9 cellular contexts compared by ENCODE assay signal in the genomic region with DNA sequence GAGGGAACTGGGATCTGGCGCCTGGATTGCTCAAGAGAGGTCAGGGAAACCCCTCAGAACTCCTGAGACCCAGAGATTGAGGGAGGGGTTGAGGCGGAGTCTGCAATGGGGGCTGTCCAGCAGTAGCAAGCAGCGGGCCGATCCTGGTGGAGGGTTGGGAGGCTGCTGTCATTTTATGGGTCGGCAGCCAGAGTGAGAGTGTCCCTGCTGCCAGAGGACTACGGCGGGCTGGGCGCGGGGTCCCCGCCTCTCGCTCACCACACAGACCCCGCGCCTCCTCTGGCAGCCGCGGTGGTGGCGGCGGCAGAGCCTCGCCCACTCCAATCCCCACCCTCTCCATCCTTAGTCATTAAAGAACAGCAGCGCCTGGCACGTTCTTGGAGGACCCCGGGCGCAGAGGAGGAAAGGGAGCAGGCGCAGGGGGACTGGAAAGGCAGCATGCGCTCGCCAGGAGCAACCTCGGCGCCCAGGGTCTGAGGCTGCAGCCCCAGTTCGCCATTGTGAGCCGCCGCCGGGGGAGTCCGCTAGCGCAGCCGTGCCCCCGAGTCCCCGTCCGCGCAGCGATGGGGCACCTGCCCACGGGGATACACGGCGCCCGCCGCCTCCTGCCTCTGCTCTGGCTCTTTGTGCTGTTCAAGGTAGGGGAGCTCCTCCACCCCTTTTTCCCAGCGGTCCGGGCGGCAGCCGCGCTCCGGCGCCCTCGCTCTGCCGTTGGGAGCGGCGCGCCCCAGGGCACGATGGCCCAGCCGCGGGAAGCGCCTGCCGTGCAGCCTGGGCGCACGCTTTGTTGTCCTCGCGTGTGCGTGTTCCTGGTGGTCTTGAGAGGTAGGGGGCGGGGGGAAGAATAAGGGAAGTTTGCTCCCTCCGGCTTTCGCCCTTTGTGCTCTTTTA. TPM values are rescaled to one million over a fixed set of nuclear protein-coding genes. Genes with fewer than 3 reads are reported as not detected.
DNase-seq lines count a peak whose midpoint lies in the region; ATAC-seq and TF ChIP-seq lines count a peak whose summit lies in the region.
"Had no signal": no experiment of that assay in that cellular context is flagged by ENCODE, and none has a peak within 500 bp of the region (broad histone marks: within the 10 kb centered on the region; RNA-seq: fewer than 3 reads in every experiment).

A gene (plus strand): TSS at position 345 of the 891 bp plus-strand sequence.

- no peak for ATAC-seq in gastroesophageal sphincter
- no peak for ATAC-seq in CD8-positive, alpha-beta T cell
- ATAC-seq: K562 had no signal

- peaks cover 48% of the 10 kb centered on the region for H3K27me3 ChIP-seq in gastroesophageal sphincter
- no peaks in the 10 kb centered on the region for H3K27me3 ChIP-seq in CD8-positive, alpha-beta T cell (ENCODE audit: insufficient read depth, low read length)

- H3K36me3 Mint-ChIP-seq in endothelial cell (ENCODE audit: low read depth, unreplicated experiment) = no peaks in the 10 kb centered on the region
- H3K36me3 Mint-ChIP-seq in nephron (ENCODE audit: low read depth) = peaks cover 11% of the 10 kb centered on the region
- H3K36me3 Mint-ChIP-seq in activated T-helper 2 cell treated with anti-CD3 and anti-CD28 coated beads, Interferon-gamma antibody, Interleukin-2, Interleukin-4, amounts not matched to agents 10 μg/mL and 5 μg/mL and 100 μg/mL, durations not matched to agents 14 hours and 24 hours and 36 hours (ENCODE audit: low read depth) = no peaks in the 10 kb centered on the region
- no peaks in the 10 kb centered on the region for H3K36me3 Mint-ChIP-seq in CD8-positive, alpha-beta T cell

- peak; percentile 66 for DNase-seq in ELF-1 (ENCODE audit: low read depth, low spot score)
- peak; percentile 67 for DNase-seq in NCI-H2227 treated with DMSO at 0.1 percent for 48 hours (lab: John Stamatoyannopoulos, UW)
- peak; percentile 31 for DNase-seq in endothelial cell (ENCODE audit: low spot score)
- DNase-seq in activated T-helper 2 cell treated with anti-CD3 and anti-CD28 coated beads, Interferon-gamma antibody, Interleukin-2, Interleukin-4, amounts not matched to agents 10 μg/mL and 5 μg/mL and 100 μg/mL, durations not matched to agents 14 hours and 24 hours and 36 hours (ENCODE audit: low spot score) = no peak
- DNase-seq in CD8-positive, alpha-beta T cell = no peak
- DNase-seq in foreskin melanocyte = no peak

- peak within 1 kb of the TSS in 1 of 2 donors; percentile 44 for H3K4me3 ChIP-seq in gastroesophageal sphincter
- no peak within 1 kb of the TSS for H3K4me3 ChIP-seq in CD8-positive, alpha-beta T cell (ENCODE audit: low read depth, low read length)
- H3K4me3 ChIP-seq: K562 had no signal

- peaks cover 0 to 13% (median 7%) of the 10 kb centered on the region in 3 donors for H3K4me1 ChIP-seq in gastroesophageal sphincter
- H3K4me1 ChIP-seq in CD8-positive, alpha-beta T cell (ENCODE audit: insufficient read depth, low read length) = no peaks in the 10 kb centered on the region

- no peaks in the 10 kb centered on the region for H3K36me3 ChIP-seq in gastroesophageal sphincter
- no peaks in the 10 kb centered on the region for H3K36me3 ChIP-seq in CD8-positive, alpha-beta T cell (ENCODE audit: insufficient read depth, low read length)

- TF ChIP-seq EP300 in gastroesophageal sphincter (IDR thresholded peaks at IDR 0.05) = no peak

- POLR2A ChIA-PET in CD8-positive, alpha-beta T cell (lab: Charles Lee) = no interaction called here

- 0 to 5% methylated on average over 4 to 12 of the region's 69 CpGs for WGBS in gastroesophageal sphincter (ENCODE audit: low coverage in 1 of 2), 2 donors

- no peak for TF ChIP-seq POLR2A in gastroesophageal sphincter (IDR thresholded peaks at IDR 0.05)

- H3K4me3 Mint-ChIP-seq in endothelial cell (ENCODE audit: unreplicated experiment) (peak within 1 kb of the TSS; percentile 88), nephron (peak within 1 kb of the TSS; percentile 75 to 94 (median 82))
- H3K4me3 Mint-ChIP-seq in activated T-helper 2 cell treated with anti-CD3 and anti-CD28 coated beads, Interferon-gamma antibody, Interleukin-2, Interleukin-4, amounts not matched to agents 10 μg/mL and 5 μg/mL and 100 μg/mL, durations not matched to agents 14 hours and 24 hours and 36 hours (ENCODE audit: low read depth) = no peak within 1 kb of the TSS
- H3K4me3 Mint-ChIP-seq in CD8-positive, alpha-beta T cell = no peak within 1 kb of the TSS

- CTCF ChIA-PET in CD8-positive, alpha-beta T cell (lab: Charles Lee) = no interaction called here

- H3K9me3 Mint-ChIP-seq in endothelial cell (ENCODE audit: unreplicated experiment) (no peaks in the 10 kb centered on the region), nephron (no peaks in the 10 kb centered on the region)
- no peaks in the 10 kb centered on the region for H3K9me3 Mint-ChIP-seq in activated T-helper 2 cell treated with anti-CD3 and anti-CD28 coated beads, Interferon-gamma antibody, Interleukin-2, Interleukin-4, amounts not matched to agents 10 μg/mL and 5 μg/mL and 100 μg/mL, durations not matched to agents 14 hours and 24 hours and 36 hours
- H3K9me3 Mint-ChIP-seq in CD8-positive, alpha-beta T cell = no peaks in the 10 kb centered on the region

- H3K27me3 Mint-ChIP-seq in endothelial cell (ENCODE audit: unreplicated experiment) (peaks cover 3% of the 10 kb centered on the region), nephron (ENCODE audit: low read depth) (peaks cover 47% of the 10 kb centered on the region)
- peaks cover 42% of the 10 kb centered on the region for H3K27me3 Mint-ChIP-seq in activated T-helper 2 cell treated with anti-CD3 and anti-CD28 coated beads, Interferon-gamma antibody, Interleukin-2, Interleukin-4, amounts not matched to agents 10 μg/mL and 5 μg/mL and 100 μg/mL, durations not matched to agents 14 hours and 24 hours and 36 hours (ENCODE audit: low read depth)
- H3K27me3 Mint-ChIP-seq in CD8-positive, alpha-beta T cell (ENCODE audit: low read depth) = peaks cover 42% of the 10 kb centered on the region

- H3K4me1 Mint-ChIP-seq in endothelial cell (ENCODE audit: unreplicated experiment) (peaks cover 10% of the 10 kb centered on the region), nephron (peaks cover 13% of the 10 kb centered on the region)
- H3K4me1 Mint-ChIP-seq in activated T-helper 2 cell treated with anti-CD3 and anti-CD28 coated beads, Interferon-gamma antibody, Interleukin-2, Interleukin-4, amounts not matched to agents 10 μg/mL and 5 μg/mL and 100 μg/mL, durations not matched to agents 14 hours and 24 hours and 36 hours (ENCODE audit: low read depth) = peaks cover 2% of the 10 kb centered on the region
- peaks cover 7% of the 10 kb centered on the region for H3K4me1 Mint-ChIP-seq in CD8-positive, alpha-beta T cell (ENCODE audit: low read depth)

- H3K27ac ChIP-seq in gastroesophageal sphincter = no peak within 1 kb of the TSS
- no peak within 1 kb of the TSS for H3K27ac ChIP-seq in CD8-positive, alpha-beta T cell (ENCODE audit: low read depth, low read length)

- TF ChIP-seq CTCF in endothelial cell (IDR thresholded peaks at IDR 0.05; ENCODE audit: unreplicated experiment) = no peak
- no peak for TF ChIP-seq CTCF in nephron (IDR thresholded peaks at IDR 0.05; ENCODE audit: unreplicated experiment in 3 of 3)
- no peak for TF ChIP-seq CTCF in gastroesophageal sphincter (IDR thresholded peaks at IDR 0.05)
- TF ChIP-seq CTCF in CD8-positive, alpha-beta T cell (IDR thresholded peaks at IDR 0.05) = no peak

- intact Hi-C loops in activated T-helper 2 cell treated with anti-CD3 and anti-CD28 coated beads, Interferon-gamma antibody, Interleukin-2, Interleukin-4, amounts not matched to agents 10 μg/mL and 5 μg/mL and 100 μg/mL, durations not matched to agents 14 hours and 24 hours and 36 hours (cut with micrococcal nuclease) = no loop called here
- intact Hi-C loops in CD8-positive, alpha-beta T cell (cut with DNase I, micrococcal nuclease) = no loop called here

- H3K27ac Mint-ChIP-seq in endothelial cell (ENCODE audit: unreplicated experiment) (no peak within 1 kb of the TSS), nephron (peak within 1 kb of the TSS in 2 of 3 experiments; percentile 10 to 65)
- no peak within 1 kb of the TSS for H3K27ac Mint-ChIP-seq in activated T-helper 2 cell treated with anti-CD3 and anti-CD28 coated beads, Interferon-gamma antibody, Interleukin-2, Interleukin-4, amounts not matched to agents 10 μg/mL and 5 μg/mL and 100 μg/mL, durations not matched to agents 14 hours and 24 hours and 36 hours
- H3K27ac Mint-ChIP-seq in CD8-positive, alpha-beta T cell = no peak within 1 kb of the TSS

- no peaks in the 10 kb centered on the region for H3K9me3 ChIP-seq in gastroesophageal sphincter
- H3K9me3 ChIP-seq in CD8-positive, alpha-beta T cell (ENCODE audit: low read length) = no peaks in the 10 kb centered on the region

RNA-seq across cellular contexts. Expression of the gene that starts here (rescaled TPM):
- total RNA-seq in endothelial cell (ENCODE audit: unreplicated experiment) = 0.74 TPM
- total RNA-seq in gastroesophageal sphincter = 10 to 100 TPM in 1 of 4 donors, 1 to 10 TPM in 2, under 1 TPM in 1; 0.50 to 10.7 (median 2.8) TPM
- total RNA-seq in activated T-helper 2 cell treated with anti-CD3 and anti-CD28 coated beads, Interferon-gamma antibody, Interleukin-2, Interleukin-4, amounts not matched to agents 10 μg/mL and 5 μg/mL and 100 μg/mL, durations not matched to agents 14 hours and 24 hours and 36 hours = 0.41 TPM in 1 of 2 replicates, not detected in the other
- total RNA-seq in CD8-positive, alpha-beta T cell = 1 to 10 TPM in 1 of 2 experiments, under 1 TPM in 1; 1.00 to 1.7 TPM

Comparison
In these comparisons a context has a peak if more than half of its experiments do, and no peak if none do; other contexts are left out.
1. Peak in DNase-seq in endothelial cell; RNA of the gene not detected or under 1 TPM.
2. DNase-seq: peak in ELF-1 (single experiment) and NCI-H2227 treated with DMSO at 0.1 percent for 48 hours (single experiment); none in activated T-helper 2 cell treated with anti-CD3 and anti-CD28 coated beads, Interferon-gamma antibody, Interleukin-2, Interleukin-4, amounts not matched to agents 10 μg/mL and 5 μg/mL and 100 μg/mL, durations not matched to agents 14 hours and 24 hours and 36 hours (single experiment), CD8-positive, alpha-beta T cell (0 of 7) and foreskin melanocyte (single experiment).
3. H3K27ac Mint-ChIP-seq: peak in nephron (2 of 3); none in endothelial cell (single experiment), activated T-helper 2 cell treated with anti-CD3 and anti-CD28 coated beads, Interferon-gamma antibody, Interleukin-2, Interleukin-4, amounts not matched to agents 10 μg/mL and 5 μg/mL and 100 μg/mL, durations not matched to agents 14 hours and 24 hours and 36 hours (single experiment) and CD8-positive, alpha-beta T cell (single experiment).
4. H3K4me3 Mint-ChIP-seq: peak in endothelial cell (single experiment) and nephron (3 of 3); none in activated T-helper 2 cell treated with anti-CD3 and anti-CD28 coated beads, Interferon-gamma antibody, Interleukin-2, Interleukin-4, amounts not matched to agents 10 μg/mL and 5 μg/mL and 100 μg/mL, durations not matched to agents 14 hours and 24 hours and 36 hours (single experiment) and CD8-positive, alpha-beta T cell (single experiment).